Comparison of ENCODE assay signal across 18 cellular contexts in the genomic region with DNA sequence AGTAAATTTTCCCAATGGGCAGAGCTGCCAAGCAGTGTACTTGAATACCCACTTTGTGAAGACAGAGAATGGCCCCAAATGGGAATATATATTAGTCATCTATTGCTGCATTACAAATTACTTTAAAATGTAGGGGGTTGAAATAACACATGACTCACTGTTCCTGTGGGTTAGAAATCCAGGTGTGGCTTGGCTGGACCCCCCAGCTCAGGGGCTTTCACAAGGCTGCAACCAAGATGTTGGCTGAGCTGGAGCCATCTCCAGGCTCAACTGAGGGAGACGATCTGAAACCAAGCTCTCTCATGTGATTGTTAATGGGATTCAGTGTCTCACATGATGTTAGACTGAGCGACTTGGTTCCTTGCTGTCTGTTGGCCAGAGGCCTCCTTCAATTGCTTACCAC. TPM values are rescaled to one million over a fixed set of nuclear protein-coding genes. Genes with fewer than 3 reads are reported as not detected.
DNase-seq lines count a peak whose midpoint lies in the region; ATAC-seq, FAIRE-seq and TF ChIP-seq lines count a peak whose summit lies in the region.
"Had no signal": no experiment of that assay in that cellular context is flagged by ENCODE, and none has a peak within 500 bp of the region (broad histone marks: within the 10 kb centered on the region; RNA-seq: fewer than 3 reads in every experiment).

No MANE protein-coding gene starts in this region.

- H3K4me1 ChIP-seq in GM23248 (ENCODE audit: insufficient read depth) (peaks cover 47% of the 10 kb centered on the region), mesenchymal stem cell (ENCODE audit: control insufficient read depth, insufficient read depth, low read depth, low read length) (peaks cover 4% of the 10 kb centered on the region), small intestine (ENCODE audit: control insufficient read depth in 2 of 2, insufficient read depth in 1 of 2, low read depth in 1 of 2, low read length in 1 of 2) (no peaks in the 10 kb centered on the region)
- H3K4me1 ChIP-seq: BLaER1, suprapubic skin had no signal

- no peaks in the 10 kb centered on the region for H4K20me1 ChIP-seq in GM23248 (ENCODE audit: insufficient read depth)
- H4K20me1 ChIP-seq: BLaER1 had no signal

- H3K9me3 Mint-ChIP-seq in mesothelial cell of epicardium = no peaks in the 10 kb centered on the region

- H2BK120ac ChIP-seq in mesenchymal stem cell (ENCODE audit: low read depth, low read length) = no peak overlapping the region

- peaks cover 18% of the 10 kb centered on the region for H3K4me1 Mint-ChIP-seq in mesothelial cell of epicardium
- H3K4me1 Mint-ChIP-seq: WTC11 had no signal

- no peak overlapping the region for H3K4me3 ChIP-seq in GM23248
- no peak overlapping the region for H3K4me3 ChIP-seq in choroid plexus epithelial cell (ENCODE audit: low read depth, low read length)
- H3K4me3 ChIP-seq in mesenchymal stem cell (ENCODE audit: insufficient read depth in 1 of 2, low read depth in 1 of 2, low read length in 2 of 2) = peak overlapping the region in 1 of 2 experiments; percentile 10
- H3K4me3 ChIP-seq in small intestine (ENCODE audit: low read depth in 1 of 2, low read length in 2 of 2) = no peak overlapping the region
- H3K4me3 ChIP-seq: BLaER1, heart left ventricle, suprapubic skin had no signal

- no peak overlapping the region for H2BK12ac ChIP-seq in mesenchymal stem cell (ENCODE audit: low read length in 2 of 2)

- H3F3A ChIP-seq in GM23248 (ENCODE audit: insufficient read depth) = peaks cover 44% of the 10 kb centered on the region; the same call in 1 of the 2 replicates

- no peak overlapping the region for H2AK5ac ChIP-seq in mesenchymal stem cell (ENCODE audit: low read length, severe bottlenecking)

- no peak for FAIRE-seq in small intestine (lab: Jason Lieb, UNC)

- H3K27ac Mint-ChIP-seq in mesothelial cell of epicardium = no peak overlapping the region
- H3K27ac Mint-ChIP-seq: WTC11 had no signal

- no peak overlapping the region for H4K91ac ChIP-seq in mesenchymal stem cell (ENCODE audit: low read length)

- H4K8ac ChIP-seq in mesenchymal stem cell (ENCODE audit: low read length) = no peak overlapping the region

- H3K4me3 Mint-ChIP-seq in mesothelial cell of epicardium = no peak overlapping the region
- H3K4me3 Mint-ChIP-seq: WTC11 had no signal

- H3K9me2 ChIP-seq in GM23248 (ENCODE audit: insufficient read depth) = no peaks in the 10 kb centered on the region

- in situ Hi-C loops in GM23248 (cut with MboI) = no loop called here

- no peaks in the 10 kb centered on the region for H3K27me3 Mint-ChIP-seq in mesothelial cell of epicardium (ENCODE audit: low read depth)

- H3K4me2 ChIP-seq in GM23248 (ENCODE audit: unreplicated experiment) (peak overlapping the region; percentile 68), mesenchymal stem cell (ENCODE audit: low read length, poor library complexity, severe bottlenecking) (no peak overlapping the region)
- H3K4me2 ChIP-seq: BLaER1 had no signal

- H3K9me3 ChIP-seq in GM23248 (ENCODE audit: low read depth) = no peaks in the 10 kb centered on the region
- no peaks in the 10 kb centered on the region for H3K9me3 ChIP-seq in mesenchymal stem cell (ENCODE audit: control insufficient read depth, low read length)
- no peaks in the 10 kb centered on the region for H3K9me3 ChIP-seq in small intestine (ENCODE audit: control insufficient read depth, low read depth)
- H3K9me3 ChIP-seq: BLaER1, heart left ventricle, suprapubic skin had no signal

- peak overlapping the region; percentile 46 for H2BK5ac ChIP-seq in mesenchymal stem cell (ENCODE audit: low read depth, low read length, poor library complexity, severe bottlenecking)

- ATAC-seq in GM21737 (IDR thresholded peaks at IDR 0.05; ENCODE audit: unreplicated experiment) = no peak
- ATAC-seq: heart left ventricle, left colon, WTC11 had no signal

- peaks cover 5% of the 10 kb centered on the region for H3K79me1 ChIP-seq in mesenchymal stem cell (replicated peaks; ENCODE audit: low read length, poor library complexity, severe bottlenecking)

- no peak overlapping the region for H3K4ac ChIP-seq in mesenchymal stem cell (ENCODE audit: low read depth in 1 of 2, low read length in 2 of 2)

- no peaks in the 10 kb centered on the region for H3K27me3 ChIP-seq in GM23248 (replicated peaks; ENCODE audit: insufficient read depth)
- no peaks in the 10 kb centered on the region for H3K27me3 ChIP-seq in mesenchymal stem cell (ENCODE audit: control insufficient read depth in 1 of 2, insufficient read depth in 1 of 2, low read length in 2 of 2)
- H3K27me3 ChIP-seq in small intestine (ENCODE audit: control insufficient read depth in 2 of 2, insufficient read depth in 2 of 2, low read length in 2 of 2) = peaks cover 0 to 2% of the 10 kb centered on the region in 2 donors
- H3K27me3 ChIP-seq: BLaER1, heart left ventricle, suprapubic skin had no signal

- peak overlapping the region in 1 of 2 experiments; percentile 14 for H3K18ac ChIP-seq in mesenchymal stem cell (ENCODE audit: low read depth in 1 of 2, low read length in 2 of 2)

- no peak overlapping the region for H3K14ac ChIP-seq in mesenchymal stem cell (ENCODE audit: low read length in 2 of 2)

- H3K9ac ChIP-seq in GM23248 (no peak overlapping the region), mesenchymal stem cell (ENCODE audit: low read length) (peak overlapping the region; percentile 18)
- H3K9ac ChIP-seq: BLaER1 had no signal

- H3K36me3 ChIP-seq in GM23248 (ENCODE audit: low read depth) (no peaks in the 10 kb centered on the region), mesenchymal stem cell (ENCODE audit: control insufficient read depth in 1 of 2, insufficient read depth in 2 of 2, low read depth in 1 of 2, low read length in 2 of 2) (no peaks in the 10 kb centered on the region), small intestine (ENCODE audit: control insufficient read depth in 2 of 2, insufficient read depth in 2 of 2, low read length in 2 of 2) (no peaks in the 10 kb centered on the region)
- H3K36me3 ChIP-seq: BLaER1, heart left ventricle, suprapubic skin had no signal

- H3K27ac ChIP-seq in GM23248 (peak overlapping the region; percentile 58), mesenchymal stem cell (ENCODE audit: low read length, poor library complexity, severe bottlenecking) (peak overlapping the region; percentile 95), small intestine (ENCODE audit: low read depth in 1 of 2, low read length in 1 of 2) (no peak overlapping the region)
- H3K27ac ChIP-seq: BLaER1, heart left ventricle, suprapubic skin had no signal

- TF ChIP-seq CTCF in choroid plexus epithelial cell (conservative IDR thresholded peaks at IDR 0.05; ENCODE audit: low read depth, low read length) = no peak
- TF ChIP-seq CTCF in mesothelial cell of epicardium (IDR thresholded peaks at IDR 0.05; ENCODE audit: unreplicated experiment) = no peak

- DNase-seq in GM23248 (peak; percentile 75), RPMI7951 (ENCODE audit: low read depth) (peak; percentile 89), choroid plexus epithelial cell (ENCODE audit: low read depth) (peak; percentile 85), mesenchymal stem cell (peak; percentile 21), mesothelial cell of epicardium (ENCODE audit: low spot score in 2 of 2, unreplicated experiment in 2 of 2) (no peak), C1 segment of cervical spinal cord (lab: John Stamatoyannopoulos, UW) (no peak), small intestine (no peak)
- DNase-seq: activated CD8-positive, alpha-beta memory T cell treated with anti-CD3 and anti-CD28 coated beads for 24 hours; effector CD4-positive, alpha-beta T cell; heart left ventricle; left colon; NCI-H1048; NCI-H2171 treated with DMSO at 0.1 percent for 48 hours; posterior cingulate gyrus had no signal

- H2AFZ ChIP-seq in GM23248 (no peak overlapping the region; the same call in 1 of the 2 replicates), mesenchymal stem cell (ENCODE audit: low read depth, low read length) (no peak overlapping the region)

- H2BK15ac ChIP-seq in mesenchymal stem cell (ENCODE audit: low read depth, poor library complexity, severe bottlenecking) = no peak overlapping the region

- H3K36me3 Mint-ChIP-seq in mesothelial cell of epicardium = no peaks in the 10 kb centered on the region
- H3K36me3 Mint-ChIP-seq: WTC11 had no signal

- H3K23ac ChIP-seq in mesenchymal stem cell (ENCODE audit: low read length in 2 of 2) = no peak overlapping the region

- WGBS in GM23248 (ENCODE audit: low coverage in 1 of 2, low lambda C conversion rate in 2 of 2, missing lambda C conversion rate in 2 of 2), 2 experiments = 85 to 87% methylated on average over 2 of the region's 2 CpGs
- WGBS in mesenchymal stem cell = 82% methylated on average over 2 of the region's 2 CpGs
- WGBS in small intestine, 3 donors = 87 to 93% (median 91%) methylated on average over 2 of the region's 2 CpGs

- H3K79me2 ChIP-seq in GM23248 (ENCODE audit: insufficient read depth) = no peaks in the 10 kb centered on the region

RNA-seq across cellular contexts. Expression of gene ARHGAP29, which starts 33.4 kb away (rescaled TPM):
- 114 and 120 TPM in 2 replicates for total RNA-seq in GM23248 (2014; rRNA removed; shearing (Covaris generic))
- 145 and 152 TPM in 2 replicates for polyA plus RNA-seq in GM23248 (2016; fragmentation: Nextera tagmentation; extraction: Ambion mirVana)
- total RNA-seq in RPMI7951 (2014; rRNA removed; shearing (Covaris generic)) = 10.7 and 13.6 TPM in 2 replicates
- 4.1 TPM for polyA plus RNA-seq in mesenchymal stem cell (2013, experiment 1 of 2)
- 4.1 TPM for polyA plus RNA-seq in mesenchymal stem cell (2013, experiment 2 of 2)
- total RNA-seq in mesothelial cell of epicardium = 110 to 115 TPM (median 114 TPM) in 3 replicates
- 1 to 10 TPM in 2 of 3 donors, under 1 TPM in 1; 0.22 to 7.0 (median 1.4) TPM for polyA plus RNA-seq in small intestine

Comparison
In these comparisons a context has a peak if more than half of its experiments do, and no peak if none do; other contexts are left out.
1. DNase-seq: peak in GM23248 (single experiment), RPMI7951 (single experiment), choroid plexus epithelial cell (single experiment) and mesenchymal stem cell (single experiment); none in mesothelial cell of epicardium (0 of 2), C1 segment of cervical spinal cord (0 of 14) and small intestine (single experiment).
2. H3K27ac ChIP-seq: peak in GM23248 (single experiment) and mesenchymal stem cell (single experiment); none in small intestine (0 of 2).